Comparison of ENCODE assay signal across 18 cellular contexts in genomic region chr10:103736044-103736443, GRCh38.
A peak's percentile ranks its signal among the peaks of the same experiment; 100 is the strongest.
DNase-seq lines count a peak whose midpoint lies in the region; ATAC-seq, FAIRE-seq and TF ChIP-seq lines count a peak whose summit lies in the region.
"Had no signal": no experiment of that assay in that cellular context is flagged by ENCODE, and none has a peak within 500 bp of the region (broad histone marks: within the 10 kb centered on the region; RNA-seq: fewer than 3 reads in every experiment).

No MANE protein-coding gene starts in this region.

- no peak overlapping the region for H2BK5ac ChIP-seq in H9 (ENCODE audit: insufficient read length, low read length)

- H3K4me1 ChIP-seq in H9 (ENCODE audit: insufficient read depth, low read length) (no peaks in the 10 kb centered on the region), prostate gland (replicated peaks) (no peaks in the 10 kb centered on the region), spleen (peaks cover 0 to 22% (median 5%) of the 10 kb centered on the region in 6 donors)
- no peaks in the 10 kb centered on the region for H3K4me1 ChIP-seq in CD4-positive, alpha-beta memory T cell (ENCODE audit: insufficient read depth, low read length)

- POLR2A ChIA-PET in CD4-positive, alpha-beta memory T cell (lab: Charles Lee; ENCODE audit: partially characterized antibody): interaction anchor here (1.2 kb wide), 1 partner anchor 9 kb away, joined by 4 read pairs; no protein-coding TSS in a partner anchor

- ATAC-seq in esophagus mucosa: peak; percentile 83

- no peak overlapping the region for H4K91ac ChIP-seq in H9 (ENCODE audit: insufficient read length, low read depth, low read length)

- no peak overlapping the region for H3K9ac ChIP-seq in H9 (ENCODE audit: extremely low read depth, insufficient read length, low read length)
- H3K9ac ChIP-seq: BLaER1, KMS-11 had no signal

- no peaks in the 10 kb centered on the region for H3K27me3 ChIP-seq in H9 (ENCODE audit: insufficient read depth, low read length)
- H3K27me3 ChIP-seq in bronchial epithelial cell (ENCODE audit: control insufficient read depth, insufficient read depth, low read length): no peaks in the 10 kb centered on the region
- H3K27me3 ChIP-seq in prostate gland (replicated peaks; ENCODE audit: insufficient read depth): no peaks in the 10 kb centered on the region
- H3K27me3 ChIP-seq in spleen (replicated peaks in 1 of 7): no peaks in the 10 kb centered on the region
- no peaks in the 10 kb centered on the region for H3K27me3 ChIP-seq in CD4-positive, alpha-beta memory T cell (ENCODE audit: insufficient read depth, low read length)
- H3K27me3 ChIP-seq: BLaER1 had no signal

- H2BK12ac ChIP-seq in H9 (ENCODE audit: insufficient read length, low read depth, low read length): no peak overlapping the region

- WGBS in H9 (ENCODE audit: extremely low coverage, insufficient read length, low lambda C conversion rate): no CpG with 5 or more reads among the region's 8 CpGs
- 52% methylated on average over 8 of the region's 8 CpGs for WGBS in prostate gland
- WGBS in spleen, 5 donors: 71 to 83% (median 80%) methylated on average over 8 of the region's 8 CpGs

- TF ChIP-seq CTCF in H9 (conservative IDR thresholded peaks at IDR 0.05): no peak
- TF ChIP-seq CTCF in bronchial epithelial cell (IDR thresholded peaks at IDR 0.05; ENCODE audit: insufficient read depth, low read length, severe bottlenecking): no peak
- no peak for TF ChIP-seq CTCF in prostate gland (IDR thresholded peaks at IDR 0.05)
- TF ChIP-seq CTCF in spleen (IDR thresholded peaks at IDR 0.05 in 8 of 11, conservative IDR thresholded peaks at IDR 0.05 in 3 of 11): no peak

- H3K79me2 ChIP-seq in H9 (ENCODE audit: insufficient read depth, low read length): no peaks in the 10 kb centered on the region

- H3K4me3 ChIP-seq in bronchial epithelial cell (ENCODE audit: low read depth, low read length): no peak overlapping the region
- no peak overlapping the region for H3K4me3 ChIP-seq in prostate gland
- H3K4me3 ChIP-seq in spleen: no peak overlapping the region
- H3K4me3 ChIP-seq in CD4-positive, alpha-beta memory T cell (ENCODE audit: low read length in 2 of 2): no peak overlapping the region
- H3K4me3 ChIP-seq: BLaER1 had no signal

- no peaks in the 10 kb centered on the region; a peak in 1 of 5 replicates for H3K9me3 Mint-ChIP-seq in H9
- H3K9me3 Mint-ChIP-seq in CD4-positive, alpha-beta memory T cell: no peaks in the 10 kb centered on the region
- H3K9me3 Mint-ChIP-seq: CD4-positive, alpha-beta T cell had no signal

- TF ChIP-seq POLR2A in prostate gland (IDR thresholded peaks at IDR 0.05) (no peak), spleen (IDR thresholded peaks at IDR 0.05) (no peak)

- H3K27ac ChIP-seq in H9 (ENCODE audit: insufficient read length, low read depth, low read length) (no peak overlapping the region), prostate gland (peak overlapping the region; percentile 38 to 54), spleen (peak overlapping the region in 1 of 8 donors; percentile 11)
- H3K27ac ChIP-seq in CD4-positive, alpha-beta memory T cell (ENCODE audit: low read depth, low read length): no peak overlapping the region
- H3K27ac ChIP-seq: 22Rv1, BLaER1, KMS-11 had no signal

- no peak overlapping the region for H3K4ac ChIP-seq in H9 (ENCODE audit: low read depth, low read length)

- H3K23me2 ChIP-seq in H9 (ENCODE audit: insufficient read length, low read depth, low read length, poor library complexity, severe bottlenecking): no peaks in the 10 kb centered on the region

- H2AFZ ChIP-seq in H9 (ENCODE audit: low read length): no peak overlapping the region

- intact Hi-C loops in prostate gland (cut with DNase I) (no loop called here), spleen (cut with DNase I; ENCODE audit: low total_unique reads) (no loop called here)
- intact Hi-C loops in CD4-positive, alpha-beta memory T cell (cut with micrococcal nuclease): no loop called here

- H3K9me3 ChIP-seq in H9 (ENCODE audit: control insufficient read depth, low read depth, low read length) (no peaks in the 10 kb centered on the region), prostate gland (no peaks in the 10 kb centered on the region), spleen (no peaks in the 10 kb centered on the region)
- H3K9me3 ChIP-seq in CD4-positive, alpha-beta memory T cell (ENCODE audit: control insufficient read depth in 1 of 2, low read length in 2 of 2): no peaks in the 10 kb centered on the region
- H3K9me3 ChIP-seq: BLaER1, Caco-2 had no signal

- H2AK5ac ChIP-seq in H9 (ENCODE audit: insufficient read length, low read length): no peak overlapping the region

- no peak overlapping the region for H3K23ac ChIP-seq in H9 (ENCODE audit: insufficient read length, low read depth, low read length)

- H4K20me1 ChIP-seq in H9 (ENCODE audit: control insufficient read depth, insufficient read depth, insufficient read length): no peaks in the 10 kb centered on the region

- H4K8ac ChIP-seq in H9 (replicated peaks; ENCODE audit: insufficient read length, low read depth, low read length): no peak overlapping the region

- FAIRE-seq in bronchial epithelial cell (lab: Jason Lieb, UNC): peak; percentile 64
- FAIRE-seq: HTR-8/SVneo had no signal

- no peaks in the 10 kb centered on the region for H3K27me3 Mint-ChIP-seq in H9 (ENCODE audit: low read depth)
- H3K27me3 Mint-ChIP-seq in CD4-positive, alpha-beta memory T cell: no peaks in the 10 kb centered on the region
- H3K27me3 Mint-ChIP-seq: CD4-positive, alpha-beta T cell had no signal

- H2BK20ac ChIP-seq in H9 (ENCODE audit: low read depth, low read length, poor library complexity, severe bottlenecking): no peak overlapping the region

- no peak overlapping the region for H3K4me2 ChIP-seq in H9 (ENCODE audit: insufficient read depth, insufficient read length, low read length)
- H3K4me2 ChIP-seq: BLaER1, KMS-11 had no signal

- no peak overlapping the region for H3T11ph ChIP-seq in H9 (ENCODE audit: low read length)

- no peaks in the 10 kb centered on the region; a peak in 1 of 7 replicates for H3K36me3 Mint-ChIP-seq in H9 (ENCODE audit: insufficient read depth in 1 of 3, low read depth in 3 of 3)
- no peaks in the 10 kb centered on the region for H3K36me3 Mint-ChIP-seq in CD4-positive, alpha-beta memory T cell

- no peak overlapping the region for H3K14ac ChIP-seq in H9 (ENCODE audit: insufficient read depth, low read length)

- no peak overlapping the region for H4K5ac ChIP-seq in H9 (ENCODE audit: insufficient read length, low read depth, low read length)

- no peak overlapping the region for H2BK120ac ChIP-seq in H9 (ENCODE audit: low read depth, low read length, poor library complexity, severe bottlenecking)

- no peak overlapping the region for H2BK15ac ChIP-seq in H9 (ENCODE audit: low read depth, low read length)

- H3K79me1 ChIP-seq in H9 (ENCODE audit: insufficient read depth, low read depth, low read length, poor library complexity, severe bottlenecking): no peaks in the 10 kb centered on the region

- H3K56ac ChIP-seq in H9 (ENCODE audit: insufficient read length, low read depth, low read length): no peak overlapping the region

- no peak overlapping the region; a peak in 1 of 7 replicates for H3K27ac Mint-ChIP-seq in H9
- no peak overlapping the region for H3K27ac Mint-ChIP-seq in CD4-positive, alpha-beta memory T cell
- H3K27ac Mint-ChIP-seq: CD4-positive, alpha-beta T cell had no signal

- CTCF ChIA-PET in CD4-positive, alpha-beta memory T cell (lab: Charles Lee; ENCODE audit: partially characterized antibody): interaction anchor here (1.4 kb wide), 1 partner anchor 23 kb away, joined by 5 read pairs; no protein-coding TSS in a partner anchor

- DNase-seq in H9 (no peak), bronchial epithelial cell (ENCODE audit: low read depth) (peak; percentile 79), prostate gland (ENCODE audit: low spot score) (peak; percentile 80), middle frontal gyrus (ENCODE audit: extremely low spot score, low spot score) (no peak), spleen (no peak), HPDE6-E6E7 (ENCODE audit: extremely low spot score) (no peak)
- no peak for DNase-seq in CD4-positive, alpha-beta memory T cell
- DNase-seq: CD4-positive, alpha-beta T cell; DMS79 treated with DMSO at 0.1 percent for 48 hours; GOT3; NCI-H1694; NCI-H524 treated with DMSO at 0.1 percent for 48 hours had no signal

- no peak overlapping the region for H3K4me3 Mint-ChIP-seq in H9
- H3K4me3 Mint-ChIP-seq in CD4-positive, alpha-beta memory T cell: no peak overlapping the region
- H3K4me3 Mint-ChIP-seq: CD4-positive, alpha-beta T cell had no signal

- H3K4me1 Mint-ChIP-seq in H9: peaks cover 38 to 54% of the 10 kb centered on the region in 2 experiments
- peaks cover 0 to 4% (median 2%) of the 10 kb centered on the region in 4 donors for H3K4me1 Mint-ChIP-seq in CD4-positive, alpha-beta memory T cell

- H3K36me3 ChIP-seq in bronchial epithelial cell (ENCODE audit: control insufficient read depth, insufficient read depth, low read length) (peaks cover 11% of the 10 kb centered on the region), prostate gland (no peaks in the 10 kb centered on the region), spleen (no peaks in the 10 kb centered on the region)
- H3K36me3 ChIP-seq in CD4-positive, alpha-beta memory T cell (ENCODE audit: insufficient read depth, low read length): no peaks in the 10 kb centered on the region

- H3K18ac ChIP-seq in H9 (ENCODE audit: insufficient read length, low read depth, low read length): peak overlapping the region; percentile 22

Comparison
In these comparisons a context has a peak if more than half of its experiments do, and no peak if none do; other contexts are left out.
1. DNase-seq: peak in bronchial epithelial cell (single experiment) and prostate gland (single experiment); none in H9 (single experiment), middle frontal gyrus (single experiment), spleen (single experiment), HPDE6-E6E7 (single experiment) and CD4-positive, alpha-beta memory T cell (0 of 5).
2. H3K27ac ChIP-seq: peak in prostate gland (2 of 2); none in H9 (single experiment) and CD4-positive, alpha-beta memory T cell (single experiment).